8 cellular contexts compared by ENCODE assay signal in the genomic region with DNA sequence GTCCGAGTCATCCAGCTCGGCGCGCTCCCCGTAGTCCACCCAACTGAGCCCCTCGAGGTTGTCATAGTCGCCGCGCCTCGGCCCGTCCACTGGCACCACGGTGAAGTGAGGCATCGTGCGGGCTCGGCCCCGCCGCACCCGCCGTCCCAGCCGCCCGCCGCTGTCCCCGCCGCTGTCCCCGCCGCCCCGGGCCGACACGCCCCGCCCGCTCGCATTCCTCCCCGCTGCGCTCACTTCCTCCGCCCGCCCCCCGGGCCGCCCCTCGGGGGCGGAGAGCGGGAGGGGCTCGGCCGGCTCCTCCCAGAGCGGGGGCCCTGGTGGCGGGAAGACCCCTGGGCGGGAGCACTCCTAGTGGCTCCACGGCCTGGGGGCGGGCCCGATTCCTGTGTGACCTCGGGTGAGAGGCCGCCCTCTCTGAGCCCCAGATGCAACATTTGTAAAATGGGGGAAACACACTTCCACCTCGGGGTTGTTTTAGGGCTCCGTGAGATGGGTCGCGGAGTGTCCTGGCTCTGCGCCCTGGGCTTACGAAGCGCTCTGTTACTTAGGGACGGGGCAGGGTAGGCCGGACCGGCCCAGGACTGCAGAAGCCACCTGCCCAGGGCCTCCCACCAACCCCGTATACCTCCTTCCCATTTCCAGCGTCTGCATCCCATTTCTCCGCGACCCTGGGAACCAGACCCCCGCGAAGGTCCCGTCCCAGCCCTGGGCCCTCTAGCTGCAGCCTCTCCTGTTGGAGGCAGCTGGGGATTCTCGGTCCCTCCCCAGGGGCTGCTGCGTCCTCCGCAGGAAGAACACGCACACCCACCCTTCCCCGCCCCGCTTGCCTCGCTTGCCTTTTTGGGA. TPM values are rescaled to one million over a fixed set of nuclear protein-coding genes. Genes with fewer than 3 reads are reported as not detected.
DNase-seq lines count a peak whose midpoint lies in the region; ATAC-seq, FAIRE-seq and TF ChIP-seq lines count a peak whose summit lies in the region.

A gene (minus strand): TSS at position 198 of the 846 bp plus-strand sequence. CDS start 84 bp downstream, at position 114.

- FAIRE-seq in GM12891 (lab: Jason Lieb, UNC): peak; percentile 84

- 0 out of 2 replicates have a peak, but pooled peaks have one; percentile 48 for TF ChIP-seq POLR2A in GM12891 (IDR thresholded peaks at IDR 0.05; ENCODE audit: low read depth, low read length)

- no peaks in the 10 kb centered on the region for H3K27me3 ChIP-seq in kidney epithelial cell (ENCODE audit: control insufficient read depth, insufficient read depth, low read length)

- TF ChIP-seq CTCF in kidney epithelial cell (IDR thresholded peaks at IDR 0.05; ENCODE audit: insufficient read depth, low read length, poor library complexity, severe bottlenecking): no peak

- H3K36me3 ChIP-seq in kidney epithelial cell (ENCODE audit: control insufficient read depth, insufficient read depth, low read length): no peaks in the 10 kb centered on the region

- peak within 1 kb of the TSS; percentile 92 for H3K4me3 ChIP-seq in kidney epithelial cell (ENCODE audit: low read depth, low read length)

- ATAC-seq in HG02588 (IDR thresholded peaks at IDR 0.05; ENCODE audit: unreplicated experiment): peak; percentile 79

- DNase-seq in GM12891 (ENCODE audit: insufficient read length, low spot score): peak; percentile 98
- peak; percentile 29 for DNase-seq in NCI-H1694 (lab: John Stamatoyannopoulos, UW)
- DNase-seq in activated CD4-positive, alpha-beta T cell treated with anti-CD3 and anti-CD28 coated beads for 1 hour: peak; percentile 73
- peak; percentile 56 for DNase-seq in cerebellar cortex (ENCODE audit: low spot score)
- DNase-seq in kidney epithelial cell (ENCODE audit: low read depth): no peak
- peak; percentile 84 to 89 for DNase-seq in stimulated activated CD4-positive, alpha-beta T cell treated with anti-CD3 and anti-CD28 coated beads, Interleukin-15, amount 100 ng/mL, for 48 hours (ENCODE audit: low read depth in 2 of 2)
- no peak for DNase-seq in NCI-H1417 (lab: John Stamatoyannopoulos, UW)

TF ChIP-seq in GM12891, 5 proteins besides CTCF, POLR2A, EP300 and RAD21:
- TF ChIP-seq POLR2AphosphoS5 (IDR thresholded peaks at IDR 0.05; ENCODE audit: low read depth, low read length) (no peak), PAX5 (IDR thresholded peaks at IDR 0.05; ENCODE audit: insufficient read depth, low read length, severe bottlenecking) (peak; percentile 32), SPI1 (IDR thresholded peaks at IDR 0.05; ENCODE audit: low read depth, low read length) (peak; percentile 53; the same call in 1 of the 2 replicates), POU2F2 (IDR thresholded peaks at IDR 0.05; ENCODE audit: low read depth, low read length) (no peak)
TF ChIP-seq in GM12891: peak in this region for 2.

RNA-seq across cellular contexts. Expression of the gene that starts here (rescaled TPM):
- polyA plus RNA-seq in GM12891 (2012; ENCODE audit: low read depth, missing spikeins): 18.0 TPM
- total RNA-seq in kidney epithelial cell: 35.4 and 36.6 TPM in 2 replicates

Comparison
In these comparisons a context has a peak if more than half of its experiments do, and no peak if none do; other contexts are left out.
1. DNase-seq: peak in GM12891 (single experiment), NCI-H1694 (single experiment), activated CD4-positive, alpha-beta T cell treated with anti-CD3 and anti-CD28 coated beads for 1 hour (single experiment), cerebellar cortex (single experiment) and stimulated activated CD4-positive, alpha-beta T cell treated with anti-CD3 and anti-CD28 coated beads, Interleukin-15, amount 100 ng/mL, for 48 hours (2 of 2); none in kidney epithelial cell (single experiment) and NCI-H1417 (0 of 3).